In the genomic region with DNA sequence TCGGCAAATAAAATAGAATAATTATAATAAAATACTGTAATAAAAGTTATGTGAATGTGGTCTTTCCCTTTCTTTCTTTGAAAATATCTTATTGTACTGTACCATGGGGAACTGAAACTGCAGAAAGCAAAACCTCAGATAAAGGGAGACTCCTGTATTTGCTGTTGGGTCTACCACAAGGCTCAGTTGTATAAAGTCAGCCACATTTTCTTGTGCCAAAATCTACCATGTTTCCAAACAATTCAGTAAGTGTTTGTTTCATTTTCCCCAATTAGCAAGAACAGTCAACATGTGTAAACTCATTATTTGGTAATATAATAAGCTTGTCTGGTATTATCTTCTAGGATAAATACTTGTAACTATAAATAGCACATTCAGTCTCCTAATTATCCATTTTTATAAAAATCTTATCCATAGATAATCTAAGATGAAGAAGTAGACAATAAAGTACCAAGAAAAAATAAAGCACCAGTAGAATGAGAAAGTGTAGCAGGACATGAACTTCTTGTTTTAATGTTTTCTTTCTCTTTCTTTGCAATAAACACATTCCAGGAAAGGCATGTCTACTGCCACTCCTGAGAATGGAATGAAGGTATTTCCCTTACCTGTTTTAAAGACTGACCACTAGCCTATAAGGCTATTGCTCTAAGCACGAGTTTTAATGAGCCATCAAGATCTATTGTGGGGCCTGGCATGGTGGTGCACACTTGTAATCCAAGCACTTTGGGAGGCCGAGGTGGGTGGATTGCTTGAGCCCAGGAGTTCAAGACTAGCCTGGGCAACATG, we compare ENCODE assay signal across 9 cellular contexts. TPM values are rescaled to one million over a fixed set of nuclear protein-coding genes. Genes with fewer than 3 reads are reported as not detected.
A peak's percentile ranks its signal among the peaks of the same experiment; 100 is the strongest.
DNase-seq lines count a peak whose midpoint lies in the region; ATAC-seq and TF ChIP-seq lines count a peak whose summit lies in the region.
"Had no signal": no experiment of that assay in that cellular context is flagged by ENCODE, and none has a peak within 500 bp of the region (broad histone marks: within the 10 kb centered on the region; RNA-seq: fewer than 3 reads in every experiment).

No MANE protein-coding gene starts in this region.

- H3K9ac ChIP-seq in colonic mucosa (ENCODE audit: low read depth in 2 of 2, low read length in 2 of 2) = no peak overlapping the region

- DNase-seq in epithelial cell of prostate (ENCODE audit: low read depth, low spot score) (no peak), NCI-H1092 treated with DMSO at 0.1 percent for 48 hours (lab: John Stamatoyannopoulos, UW) (no peak), prostate gland (ENCODE audit: low spot score) (no peak), dedifferentiated amniotic fluid mesenchymal stem cell (ENCODE audit: extremely low spot score) (no peak), colonic mucosa (no peak)
- DNase-seq: activated gamma-delta T cell had no signal

- 70% methylated on average over 3 of the region's 3 CpGs for WGBS in prostate gland

- H3K4me1 ChIP-seq in prostate gland (replicated peaks) (no peaks in the 10 kb centered on the region), colonic mucosa (no peaks in the 10 kb centered on the region)

- TF ChIP-seq POLR2A in prostate gland (IDR thresholded peaks at IDR 0.05) = no peak

- TF ChIP-seq CTCF in prostate gland (IDR thresholded peaks at IDR 0.05) (no peak), colonic mucosa (IDR thresholded peaks at IDR 0.05) (no peak)

- peak; percentile 88 for ATAC-seq in GM18511 (IDR thresholded peaks at IDR 0.05; ENCODE audit: unreplicated experiment)
- peak; percentile 81 for ATAC-seq in GM21786 (IDR thresholded peaks at IDR 0.05; ENCODE audit: unreplicated experiment)
- peak; percentile 92 for ATAC-seq in HG03469 (IDR thresholded peaks at IDR 0.05; ENCODE audit: unreplicated experiment)

- H3K36me3 ChIP-seq in prostate gland = no peaks in the 10 kb centered on the region
- H3K36me3 ChIP-seq in colonic mucosa = no peaks in the 10 kb centered on the region

- intact Hi-C loops in prostate gland (cut with DNase I) (no loop called here), colonic mucosa (cut with DNase I) (no loop called here)

- no peaks in the 10 kb centered on the region for H3K27me3 ChIP-seq in prostate gland (replicated peaks; ENCODE audit: insufficient read depth)
- H3K27me3 ChIP-seq in colonic mucosa = no peaks in the 10 kb centered on the region

- H3K4me3 ChIP-seq in prostate gland (no peak overlapping the region), colonic mucosa (no peak overlapping the region)

- H3K9me3 ChIP-seq in prostate gland (no peaks in the 10 kb centered on the region), colonic mucosa (no peaks in the 10 kb centered on the region)

- H3K27ac ChIP-seq in epithelial cell of prostate = peak overlapping the region; percentile 78
- H3K27ac ChIP-seq in prostate gland = no peak overlapping the region
- no peak overlapping the region for H3K27ac ChIP-seq in colonic mucosa

RNA-seq across cellular contexts. Expression of gene OTUD4, which starts 15.0 kb away (rescaled TPM):
- 10 to 100 TPM; 22.2 to 43.2 TPM for total RNA-seq in prostate gland
- 10 to 100 TPM; 26.7 to 33.2 TPM for total RNA-seq in colonic mucosa
